Comparison of ENCODE assay signal across 30 cellular contexts in the genomic region with DNA sequence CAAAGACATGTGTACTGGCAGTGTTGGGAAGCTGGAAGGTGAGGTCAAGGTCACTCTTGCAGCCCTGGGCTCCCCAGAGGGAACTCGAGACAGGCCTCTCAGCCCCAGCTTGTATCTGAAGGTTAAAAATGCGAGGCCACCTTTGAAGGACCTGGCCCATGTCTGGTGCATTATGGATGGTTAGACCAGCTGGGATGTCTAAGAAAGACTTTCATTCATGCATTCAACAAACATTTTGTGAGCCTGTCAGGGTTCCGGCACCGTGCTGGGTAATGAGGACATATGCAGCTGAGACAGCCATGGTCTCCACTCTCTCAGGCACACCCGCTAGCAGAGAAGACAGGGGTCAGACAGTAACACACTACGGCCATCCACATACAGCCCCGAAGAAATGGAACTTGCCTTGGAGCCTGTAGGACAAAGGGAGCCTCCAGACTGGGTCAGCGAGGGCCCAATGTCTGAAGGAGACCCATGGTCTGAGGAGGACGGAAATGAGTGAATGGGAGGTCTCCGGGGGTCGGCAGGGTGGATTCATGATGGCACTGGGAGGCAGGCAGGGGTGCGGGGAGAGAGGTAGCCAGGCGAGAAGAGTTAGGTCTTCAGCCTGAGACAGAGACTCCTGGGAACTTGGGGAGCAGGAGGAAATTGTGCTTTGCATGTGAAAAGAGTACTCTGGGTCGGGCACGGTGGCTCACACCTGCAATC. TPM values are rescaled to one million over a fixed set of nuclear protein-coding genes. Genes with fewer than 3 reads are reported as not detected.
"Had no signal": no experiment of that assay in that cellular context is flagged by ENCODE, and none has a peak within 500 bp of the region (broad histone marks: within the 10 kb centered on the region; RNA-seq: fewer than 3 reads in every experiment).

No MANE protein-coding gene starts in this region.

- H3K27ac Mint-ChIP-seq: activated CD4-positive, alpha-beta memory T cell treated with anti-CD3 and anti-CD28 coated beads for 36 hours; activated CD4-positive, alpha-beta T cell treated with anti-CD3 and anti-CD28 coated beads, Interleukin-2, amount 10 ng/mL, durations not matched to agents 7 days and 5 days; activated naive CD4-positive, alpha-beta T cell treated with anti-CD3 and anti-CD28 coated beads, Interleukin-2, amount 10 ng/mL, durations not matched to agents 7 days and 5 days; activated naive CD8-positive, alpha-beta T cell treated with anti-CD3 and anti-CD28 coated beads for 36 hours; activated T-helper 1 cell treated with anti-CD3 and anti-CD28 coated beads, Interleukin-12 subunit alpha, Interleukin-12 subunit beta, Interleukin-2, Interleukin-4 antibody, amounts not matched to agents 30 ng/mL and 10 ng/mL and 1 ng/mL, durations not matched to agents 14 hours and 24 hours and 36 hours; T-cell had no signal

- H3K4me3 ChIP-seq: K562, SK-N-MC had no signal

- H3K4me3 Mint-ChIP-seq: activated CD4-positive, alpha-beta memory T cell treated with anti-CD3 and anti-CD28 coated beads for 36 hours; activated CD4-positive, alpha-beta T cell treated with anti-CD3 and anti-CD28 coated beads, Interleukin-2, amount 10 ng/mL, durations not matched to agents 7 days and 5 days; activated naive CD4-positive, alpha-beta T cell treated with anti-CD3 and anti-CD28 coated beads, Interleukin-2, amount 10 ng/mL, durations not matched to agents 7 days and 5 days; activated naive CD8-positive, alpha-beta T cell treated with anti-CD3 and anti-CD28 coated beads for 36 hours; activated T-helper 1 cell treated with anti-CD3 and anti-CD28 coated beads, Interleukin-12 subunit alpha, Interleukin-12 subunit beta, Interleukin-2, Interleukin-4 antibody, amounts not matched to agents 30 ng/mL and 10 ng/mL and 1 ng/mL, durations not matched to agents 14 hours and 24 hours and 36 hours; T-cell had no signal

- DNase-seq: activated CD4-positive, alpha-beta memory T cell treated with anti-CD3 and anti-CD28 coated beads for 36 hours; activated CD4-positive, alpha-beta T cell treated with anti-CD3 and anti-CD28 coated beads, Interleukin-2, amount 10 ng/mL, durations not matched to agents 7 days and 5 days; activated CD4-positive, CD25-positive, alpha-beta regulatory T cell; activated CD8-positive, alpha-beta memory T cell treated with anti-CD3 and anti-CD28 coated beads for 24 hours; activated gamma-delta T cell; activated naive CD4-positive, alpha-beta T cell treated with anti-CD3 and anti-CD28 coated beads, Interleukin-2, amount 10 ng/mL, durations not matched to agents 7 days and 5 days; activated naive CD8-positive, alpha-beta T cell treated with anti-CD3 and anti-CD28 coated beads for 36 hours; anterior cingulate cortex; central memory CD4-positive, alpha-beta T cell; Karpas-422; MM.1S; NCI-H1105; NCI-H1436; NCI-H1694 treated with DMSO at 0.1 percent for 48 hours; NCI-H2029 treated with DMSO at 0.1 percent for 48 hours; NCI-H345; NCI-H510A; NCI-H526 treated with DMSO at 0.1 percent for 48 hours; NCI-H82; RPMI8226; T-cell; T-helper 2 cell; T1000 had no signal

- H3K9me3 Mint-ChIP-seq: activated CD4-positive, alpha-beta memory T cell treated with anti-CD3 and anti-CD28 coated beads for 36 hours; activated CD4-positive, alpha-beta T cell treated with anti-CD3 and anti-CD28 coated beads, Interleukin-2, amount 10 ng/mL, durations not matched to agents 7 days and 5 days; activated T-helper 1 cell treated with anti-CD3 and anti-CD28 coated beads, Interleukin-12 subunit alpha, Interleukin-12 subunit beta, Interleukin-2, Interleukin-4 antibody, amounts not matched to agents 30 ng/mL and 10 ng/mL and 1 ng/mL, durations not matched to agents 14 hours and 24 hours and 36 hours had no signal

- H3K27ac ChIP-seq: SK-N-MC, VCaP had no signal

- H3K4me1 Mint-ChIP-seq: activated CD4-positive, alpha-beta T cell treated with anti-CD3 and anti-CD28 coated beads, Interleukin-2, amount 10 ng/mL, durations not matched to agents 7 days and 5 days; activated naive CD4-positive, alpha-beta T cell treated with anti-CD3 and anti-CD28 coated beads, Interleukin-2, amount 10 ng/mL, durations not matched to agents 7 days and 5 days; activated naive CD8-positive, alpha-beta T cell treated with anti-CD3 and anti-CD28 coated beads for 36 hours; T-cell had no signal

- ATAC-seq: K562, Right ventricle myocardium inferior, T-cell had no signal

- H3K36me3 Mint-ChIP-seq: activated CD4-positive, alpha-beta memory T cell treated with anti-CD3 and anti-CD28 coated beads for 36 hours; activated naive CD4-positive, alpha-beta T cell treated with anti-CD3 and anti-CD28 coated beads, Interleukin-2, amount 10 ng/mL, durations not matched to agents 7 days and 5 days; activated naive CD8-positive, alpha-beta T cell treated with anti-CD3 and anti-CD28 coated beads for 36 hours; T-cell had no signal

RNA-seq across cellular contexts. Expression of a gene that starts 19.0 kb away (rescaled TPM):
- total RNA-seq: activated CD4-positive, alpha-beta memory T cell treated with anti-CD3 and anti-CD28 coated beads for 36 hours; activated CD4-positive, alpha-beta T cell treated with anti-CD3 and anti-CD28 coated beads, Interleukin-2, amount 10 ng/mL, durations not matched to agents 7 days and 5 days; activated naive CD8-positive, alpha-beta T cell treated with anti-CD3 and anti-CD28 coated beads for 36 hours; activated T-helper 1 cell treated with anti-CD3 and anti-CD28 coated beads, Interleukin-12 subunit alpha, Interleukin-12 subunit beta, Interleukin-2, Interleukin-4 antibody, amounts not matched to agents 30 ng/mL and 10 ng/mL and 1 ng/mL, durations not matched to agents 14 hours and 24 hours and 36 hours; K562; OCI-LY7; Right ventricle myocardium inferior; T-cell had no signal
- polyA plus RNA-seq: adipose tissue, K562 had no signal
